Comparison of ENCODE assay signal across 8 cellular contexts in the genomic region with DNA sequence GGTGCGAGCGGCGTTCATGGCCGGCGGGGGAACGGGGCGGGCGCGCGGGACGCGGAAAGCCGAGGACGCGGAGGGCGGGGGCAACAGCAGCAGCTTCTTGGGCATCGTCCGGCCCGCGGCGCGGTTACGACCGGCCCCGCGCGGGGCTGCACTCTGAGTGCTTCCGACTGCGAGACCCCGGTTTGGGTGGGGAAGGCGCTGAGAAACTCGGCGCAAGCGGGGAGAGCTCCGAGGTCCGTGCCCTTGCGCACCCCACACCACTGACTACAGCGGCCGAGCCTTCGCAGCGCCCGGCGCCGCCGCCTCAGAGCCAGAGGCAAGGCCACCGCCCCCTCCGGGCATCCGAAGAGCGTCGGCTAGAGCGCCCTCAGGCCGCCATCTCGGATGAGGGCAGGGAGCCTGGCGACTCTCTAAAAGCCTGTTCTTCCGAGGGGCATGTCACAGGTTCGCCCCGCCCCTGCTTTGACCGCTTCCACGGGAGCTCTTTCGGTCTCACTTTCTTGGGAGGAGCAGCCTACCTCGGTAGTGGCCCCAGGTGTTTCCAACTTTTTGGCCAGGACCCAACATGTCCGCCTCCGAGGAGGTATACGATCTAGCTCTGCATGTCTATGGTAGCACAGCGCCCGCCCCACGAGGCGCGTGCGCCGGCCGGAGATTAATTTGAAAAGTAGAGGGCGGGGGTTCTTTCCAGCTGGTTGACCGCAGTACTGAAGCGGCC.
DNase-seq lines count a peak whose midpoint lies in the region; ATAC-seq and TF ChIP-seq lines count a peak whose summit lies in the region.

Gene PRPSAP1 (minus strand): TSS at position 318 of the 718 bp plus-strand sequence. CDS start 213 bp downstream, at position 105.

- peak within 1 kb of the TSS; percentile 87 for H3K27ac ChIP-seq in layer of hippocampus (ENCODE audit: low read depth, low read length)

- no peaks in the 10 kb centered on the region for H3K27me3 ChIP-seq in layer of hippocampus (ENCODE audit: control insufficient read depth, insufficient read depth, low read length)

- TF ChIP-seq CTCF in choroid plexus epithelial cell (conservative IDR thresholded peaks at IDR 0.05; ENCODE audit: low read depth, low read length): peak; percentile 66

- peak within 1 kb of the TSS; percentile 96 for H3K4me3 ChIP-seq in choroid plexus epithelial cell (ENCODE audit: low read depth, low read length)

- ATAC-seq in GM19025 (IDR thresholded peaks at IDR 0.05; ENCODE audit: low read depth, unreplicated experiment): peak; percentile 83
- ATAC-seq in HG03354 (IDR thresholded peaks at IDR 0.05; ENCODE audit: poor library complexity, severe bottlenecking, unreplicated experiment): peak; percentile 91

- DNase-seq in AG20443 (ENCODE audit: low spot score) (peak; percentile 96), NCI-H446 treated with DMSO at 0.1 percent for 48 hours (lab: John Stamatoyannopoulos, UW) (peak; percentile 89), choroid plexus epithelial cell (ENCODE audit: low read depth) (peak; percentile 93)
- DNase-seq in activated CD4-positive, alpha-beta T cell treated with anti-CD3 and anti-CD28 coated beads for 24 hours (ENCODE audit: low read depth in 2 of 2): peak; percentile 65 to 66
- DNase-seq in stimulated activated CD4-positive, alpha-beta T cell treated with anti-CD3 and anti-CD28 coated beads, Interleukin-1b, Interleukin-23, amount 100 ng/mL, for 4 hours (ENCODE audit: low read depth in 2 of 2): peak; percentile 66 to 72

Comparison
In these comparisons a context has a peak if more than half of its experiments do, and no peak if none do; other contexts are left out.
1. Peak in every context shown above with its lines: DNase-seq, ATAC-seq, H3K4me3 ChIP-seq and H3K27ac ChIP-seq.